In genomic region chr14:50665298-50665697, GRCh38 we compare ENCODE assay signal across 8 cellular contexts. TPM values are rescaled to one million over a fixed set of nuclear protein-coding genes. Genes with fewer than 3 reads are reported as not detected.
A peak's percentile ranks its signal among the peaks of the same experiment; 100 is the strongest.
DNase-seq lines count a peak whose midpoint lies in the region; ATAC-seq, FAIRE-seq and TF ChIP-seq lines count a peak whose summit lies in the region.
"Not testable (repeated sequence)": the region's sequence is repeated elsewhere in the genome, so short reads cannot be mapped to it uniquely, and the experiment has no call there.

No MANE protein-coding gene starts in this region.

- peak overlapping the region in 4 of 5 experiments; percentile 34 to 76 (median 66) for H3K4me3 Mint-ChIP-seq in brain

- ATAC-seq in HG03442 (IDR thresholded peaks at IDR 0.05; ENCODE audit: unreplicated experiment) = peak; percentile 25
- ATAC-seq in PC-3 = not testable (repeated sequence)

- not testable (repeated sequence) for H3F3A ChIP-seq in PC-3 (ENCODE audit: low read length, unreplicated experiment)

- intact Hi-C loops in PC-3 (cut with micrococcal nuclease) = loop anchor here (5.0 kb wide), 2 partner anchors 77 to 123 kb away; no protein-coding TSS in a partner anchor

- H3K9me3 ChIP-seq in PC-3 (ENCODE audit: low read length); neuron (ENCODE audit: low read length): not testable (repeated sequence)

- H3K27ac Mint-ChIP-seq in brain = not testable (repeated sequence)

- H3K9me2 ChIP-seq in PC-3 (replicated peaks; ENCODE audit: low read length) = not testable (repeated sequence)

- not testable (repeated sequence) for TF ChIP-seq CTCF in D721Med (IDR thresholded peaks at IDR 0.05; ENCODE audit: insufficient read depth, missing control alignments); PC-3 (conservative IDR thresholded peaks at IDR 0.05; ENCODE audit: low read depth, low read length); brain (conservative IDR thresholded peaks at IDR 0.05); fibroblast of villous mesenchyme (IDR thresholded peaks at IDR 0.05; ENCODE audit: insufficient read depth, low read depth, low read length)

- H3K4me1 Mint-ChIP-seq in brain = peaks cover 36% of the 10 kb centered on the region

- CTCF ChIA-PET in PC-3 (lab: Charles Lee) = interaction anchor here (0.6 to 1.2 kb wide), 2 partner anchors 49 to 64 kb away, joined by 3 read pairs; no protein-coding TSS in a partner anchor

- H3K27me3 ChIP-seq in PC-3 (ENCODE audit: low read length); neuron (ENCODE audit: insufficient read depth, low read length): not testable (repeated sequence)

- not testable (repeated sequence) for H3K27me3 Mint-ChIP-seq in brain

- peaks cover 47% of the 10 kb centered on the region for H3K36me3 Mint-ChIP-seq in brain

- not testable (repeated sequence) for H3K27ac ChIP-seq in PC-3 (ENCODE audit: low read length)

- not testable (repeated sequence) for H2AFZ ChIP-seq in PC-3 (ENCODE audit: low read length); neuron (ENCODE audit: low read depth, low read length)

- peaks cover 67% of the 10 kb centered on the region for H3K79me2 ChIP-seq in PC-3 (ENCODE audit: low read length)

- not testable (repeated sequence) for H3K9me3 Mint-ChIP-seq in brain

- H3K4me3 ChIP-seq in PC-3 (ENCODE audit: low read length) (peak overlapping the region; percentile 95), fibroblast of villous mesenchyme (ENCODE audit: low read depth, low read length) (peak overlapping the region; percentile 91), neuron (ENCODE audit: low read length) (peak overlapping the region; percentile 4)

- FAIRE-seq in D721Med (lab: Jason Lieb, UNC) = peak; percentile 79
- FAIRE-seq in GM19239 (lab: Jason Lieb, UNC) = peak; percentile 95
- peak; percentile 73 for FAIRE-seq in urothelium cell line (lab: Jason Lieb, UNC)

- BruUV-seq in PC-3 (replicated peaks; lab: Mats Ljungman, UMichigan) = not testable (repeated sequence)

- H3K36me3 ChIP-seq in PC-3 (ENCODE audit: low read depth, low read length) = not testable (repeated sequence)
- H3K36me3 ChIP-seq in neuron (ENCODE audit: insufficient read depth, low read length) = peaks cover 22% of the 10 kb centered on the region

- H3K4me2 ChIP-seq in PC-3 (ENCODE audit: low read length) = peak overlapping the region; percentile 91

- peaks cover 22% of the 10 kb centered on the region for H3K4me1 ChIP-seq in PC-3 (ENCODE audit: insufficient read depth, low read length)
- H3K4me1 ChIP-seq in neuron (ENCODE audit: insufficient read depth, low read length) = peaks cover 21% of the 10 kb centered on the region

- POLR2A ChIA-PET in PC-3 (lab: Charles Lee; ENCODE audit: unreplicated experiment) = interaction anchor here (0.6 kb wide), 1 partner anchor 194 kb away, joined by 3 read pairs; no protein-coding TSS in a partner anchor

- not testable (repeated sequence) for DNase-seq in D721Med (ENCODE audit: insufficient read length, low spot score); GM19239 (ENCODE audit: insufficient read length, low spot score); PC-3; fibroblast of villous mesenchyme (ENCODE audit: low read depth); urothelium cell line (ENCODE audit: low spot score)

- H3K9ac ChIP-seq in PC-3 (ENCODE audit: low read length) = not testable (repeated sequence)

- peaks cover 24% of the 10 kb centered on the region for H4K20me1 ChIP-seq in PC-3 (ENCODE audit: low read length)

RNA-seq across cellular contexts. Expression of gene SAV1, which starts 2.8 kb away (rescaled TPM):
- total RNA-seq in PC-3 (2014; rRNA removed) (66.2 and 87.1 TPM in 2 replicates), fibroblast of villous mesenchyme (33.8 and 53.5 TPM in 2 replicates)
- polyA plus RNA-seq in brain (ENCODE audit: insufficient read depth, low read depth, low replicate concordance) = 13.2 TPM

Comparison
In these comparisons a context has a peak if more than half of its experiments do, and no peak if none do; other contexts are left out.
1. H3K4me3 ChIP-seq: peak in every context shown above with its lines; median percentile 95 in PC-3; 91 in fibroblast of villous mesenchyme; 4 in neuron.